In the genomic region with DNA sequence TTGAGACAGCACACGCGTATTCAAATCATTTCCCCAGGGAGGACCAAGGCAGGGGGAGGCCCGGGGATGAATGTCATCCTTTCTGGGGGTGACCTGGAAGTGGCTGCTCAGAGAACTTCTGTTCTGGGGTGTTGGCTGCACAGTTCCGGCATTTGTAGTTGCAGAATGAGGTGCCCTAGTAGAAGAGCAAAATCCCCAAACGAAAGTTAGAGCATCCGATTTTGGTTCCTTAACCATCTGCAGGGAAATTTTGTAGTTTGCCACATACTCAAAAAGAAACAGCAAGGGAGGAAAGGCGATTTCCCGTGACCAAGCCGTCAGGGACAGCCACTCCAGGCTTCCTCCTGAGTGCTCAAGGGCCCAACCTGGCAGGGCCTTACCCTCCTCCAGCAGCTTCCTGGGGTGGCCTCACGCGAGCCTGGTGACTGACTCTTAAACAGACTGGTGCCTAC, we compare ENCODE assay signal across 12 cellular contexts.
DNase-seq lines count a peak whose midpoint lies in the region; ATAC-seq and TF ChIP-seq lines count a peak whose summit lies in the region.
"Had no signal": no experiment of that assay in that cellular context is flagged by ENCODE, and none has a peak within 500 bp of the region (broad histone marks: within the 10 kb centered on the region; RNA-seq: fewer than 3 reads in every experiment).

No MANE protein-coding gene starts in this region.

- H3K27ac ChIP-seq in MM.1S (ENCODE audit: low read length), result no peak overlapping the region
- H3K27ac ChIP-seq: gastrocnemius medialis had no signal

- DNase-seq in DMS79 (lab: John Stamatoyannopoulos, UW) (peak; percentile 54), LoVo (ENCODE audit: low spot score) (no peak), MM.1S (no peak)
- no peak for DNase-seq in activated T-cell treated with anti-CD3 and anti-CD28 coated beads, Interleukin-2, amount 50 U/mL, for 1 hour
- DNase-seq in activated effector memory CD4-positive, alpha-beta T cell treated with anti-CD3 and anti-CD28 coated beads, Interleukin-2, amount 50 U/mL, for 16 hours, result no peak
- DNase-seq: activated gamma-delta T cell treated with Interleukin-2 at 50 U/mL for 16 hours, gastrocnemius medialis, NCI-H1105 treated with DMSO at 0.1 percent for 48 hours had no signal

- no peaks in the 10 kb centered on the region for H4K20me1 ChIP-seq in MM.1S (ENCODE audit: insufficient read depth, low read length)

- no peaks in the 10 kb centered on the region for H3K9me2 ChIP-seq in MM.1S (replicated peaks; ENCODE audit: insufficient read depth, low read length)

- peak; percentile 54 for ATAC-seq in GM19025 (IDR thresholded peaks at IDR 0.05; ENCODE audit: low read depth, unreplicated experiment)
- peak; percentile 58 for ATAC-seq in HG02571 (IDR thresholded peaks at IDR 0.05; ENCODE audit: unreplicated experiment)
- ATAC-seq in HG03439 (IDR thresholded peaks at IDR 0.05; ENCODE audit: unreplicated experiment), result peak; percentile 51
- ATAC-seq: gastrocnemius medialis, Panc1 had no signal

- no peak overlapping the region for H3K4me2 ChIP-seq in MM.1S (ENCODE audit: low read depth, low read length)

- H3K4me1 ChIP-seq in MM.1S (ENCODE audit: low read length), result no peaks in the 10 kb centered on the region
- H3K4me1 ChIP-seq: gastrocnemius medialis had no signal

- no peak overlapping the region for H3K4me3 ChIP-seq in MM.1S (ENCODE audit: low read length)
- H3K4me3 ChIP-seq: gastrocnemius medialis had no signal

- H3F3A ChIP-seq in MM.1S (ENCODE audit: insufficient read depth, low read length), result no peaks in the 10 kb centered on the region

- H3K79me2 ChIP-seq in MM.1S (ENCODE audit: low read length), result no peaks in the 10 kb centered on the region

- H2AFZ ChIP-seq in MM.1S (ENCODE audit: low read length), result no peak overlapping the region

- H3K36me3 ChIP-seq in MM.1S (replicated peaks; ENCODE audit: insufficient read depth, low read length), result no peaks in the 10 kb centered on the region
- H3K36me3 ChIP-seq: gastrocnemius medialis had no signal

- H3K9me3 ChIP-seq in MM.1S (replicated peaks; ENCODE audit: insufficient read depth, low read length), result no peaks in the 10 kb centered on the region
- H3K9me3 ChIP-seq: gastrocnemius medialis had no signal

- no peak overlapping the region for H3K9ac ChIP-seq in MM.1S (ENCODE audit: low read length)

- TF ChIP-seq CTCF in MM.1S (IDR thresholded peaks at IDR 0.05; ENCODE audit: low read length), result no peak

- H3K27me3 ChIP-seq in MM.1S (replicated peaks; ENCODE audit: insufficient read depth, low read length), result no peaks in the 10 kb centered on the region
